11 cellular contexts compared by ENCODE assay signal in genomic region chr4:151798678-151799416, GRCh38.
DNase-seq lines count a peak whose midpoint lies in the region; ATAC-seq lines count a peak whose summit lies in the region.
"Had no signal": no experiment of that assay in that cellular context is flagged by ENCODE, and none has a peak within 500 bp of the region (broad histone marks: within the 10 kb centered on the region; RNA-seq: fewer than 3 reads in every experiment).

No MANE protein-coding gene starts in this region.

- no peak overlapping the region for H3K27ac Mint-ChIP-seq in T-helper 2 cell treated with Interferon-gamma antibody and Interleukin-4, amounts not matched to agents 5 μg/mL and 100 μg/mL, for 36 hours

- H3K9me3 Mint-ChIP-seq in T-helper 2 cell treated with Interferon-gamma antibody and Interleukin-4, amounts not matched to agents 5 μg/mL and 100 μg/mL, for 36 hours: no peaks in the 10 kb centered on the region

- DNase-seq in AG20443 (ENCODE audit: low spot score) (peak; percentile 17), GM19238 (ENCODE audit: insufficient read length, low spot score) (peak; percentile 16), MV-4-11 (lab: John Stamatoyannopoulos, UW) (peak; percentile 77), CD1c-positive myeloid dendritic cell (ENCODE audit: extremely low spot score) (no peak)
- no peak for DNase-seq in T-helper 2 cell treated with Interferon-gamma antibody and Interleukin-4, amounts not matched to agents 5 μg/mL and 100 μg/mL, for 36 hours (ENCODE audit: low spot score)
- DNase-seq in activated T-cell treated with anti-CD3 and anti-CD28 coated beads, Interleukin-2, amount 50 U/mL, for 1 hour: no peak
- DNase-seq: cortex of kidney, NCI-H1436, occipital lobe had no signal

- no peaks in the 10 kb centered on the region for H3K4me1 Mint-ChIP-seq in T-helper 2 cell treated with Interferon-gamma antibody and Interleukin-4, amounts not matched to agents 5 μg/mL and 100 μg/mL, for 36 hours (ENCODE audit: low read depth)

- H3K4me3 Mint-ChIP-seq in T-helper 2 cell treated with Interferon-gamma antibody and Interleukin-4, amounts not matched to agents 5 μg/mL and 100 μg/mL, for 36 hours: no peak overlapping the region

- H3K27me3 Mint-ChIP-seq in T-helper 2 cell treated with Interferon-gamma antibody and Interleukin-4, amounts not matched to agents 5 μg/mL and 100 μg/mL, for 36 hours (ENCODE audit: low read depth): no peaks in the 10 kb centered on the region

- H3K36me3 Mint-ChIP-seq in T-helper 2 cell treated with Interferon-gamma antibody and Interleukin-4, amounts not matched to agents 5 μg/mL and 100 μg/mL, for 36 hours (ENCODE audit: low read depth): no peaks in the 10 kb centered on the region

- peak; percentile 72 for ATAC-seq in HG02840 (IDR thresholded peaks at IDR 0.05; ENCODE audit: low FRiP score, unreplicated experiment)
- no peak for ATAC-seq in HG02970 (IDR thresholded peaks at IDR 0.05; ENCODE audit: low FRiP score, unreplicated experiment)

Comparison
In these comparisons a context has a peak if more than half of its experiments do, and no peak if none do; other contexts are left out.
1. DNase-seq: peak in AG20443 (single experiment), GM19238 (single experiment) and MV-4-11 (single experiment); none in T-helper 2 cell treated with Interferon-gamma antibody and Interleukin-4, amounts not matched to agents 5 μg/mL and 100 μg/mL, for 36 hours (single experiment), activated T-cell treated with anti-CD3 and anti-CD28 coated beads, Interleukin-2, amount 50 U/mL, for 1 hour (single experiment) and CD1c-positive myeloid dendritic cell (single experiment).